8 cellular contexts compared by ENCODE assay signal in genomic region chr12:54279227-54279631, GRCh38. TPM values are rescaled to one million over a fixed set of nuclear protein-coding genes. Genes with fewer than 3 reads are reported as not detected.
DNase-seq lines count a peak whose midpoint lies in the region; ATAC-seq and TF ChIP-seq lines count a peak whose summit lies in the region.

No MANE protein-coding gene starts in this region.

- no peak for TF ChIP-seq EP300 in tibial nerve (IDR thresholded peaks at IDR 0.05)

- no peak for TF ChIP-seq RAD21 in liver (IDR thresholded peaks at IDR 0.05)

- no peaks in the 10 kb centered on the region for H3K27me3 ChIP-seq in liver (ENCODE audit: control insufficient read depth in 4 of 4, insufficient read depth in 4 of 4, low read length in 3 of 4)
- no peaks in the 10 kb centered on the region for H3K27me3 ChIP-seq in tibial nerve

- no peak for TF ChIP-seq POLR2A in tibial nerve (IDR thresholded peaks at IDR 0.05)

- under 1% methylated on average over 19 of the region's 19 CpGs for WGBS in liver
- WGBS in tibial nerve, 2 donors, result 1% methylated on average over 19 of the region's 19 CpGs

- H3K27ac ChIP-seq in liver (ENCODE audit: low read depth in 1 of 2, low read length in 2 of 2), result peak overlapping the region; percentile 81 to 94
- H3K27ac ChIP-seq in tibial nerve, result peak overlapping the region; percentile 89 to 97 (median 93)

- H3K4me3 ChIP-seq in astrocyte of the spinal cord (ENCODE audit: low read depth, low read length) (peak overlapping the region; percentile 97), liver (ENCODE audit: low read depth in 1 of 3, low read length in 3 of 3) (peak overlapping the region; percentile 53 to 92 (median 73)), tibial nerve (peak overlapping the region; percentile 53 to 79 (median 60))

- H3K9me3 ChIP-seq in liver (ENCODE audit: control insufficient read depth in 4 of 4, low read length in 3 of 4), result no peaks in the 10 kb centered on the region
- H3K9me3 ChIP-seq in tibial nerve, result no peaks in the 10 kb centered on the region

- TF ChIP-seq CTCF in astrocyte of the spinal cord (IDR thresholded peaks at IDR 0.05; ENCODE audit: low read depth, low read length) (no peak), liver (IDR thresholded peaks at IDR 0.05; ENCODE audit: low read depth, low read length, missing input control) (no peak), tibial nerve (IDR thresholded peaks at IDR 0.05) (no peak), GM10266 (IDR thresholded peaks at IDR 0.05; ENCODE audit: control insufficient read depth, insufficient read depth, low read depth, missing control alignments) (no peak)

- peaks cover 7 to 27% (median 21%) of the 10 kb centered on the region in 4 donors for H3K36me3 ChIP-seq in liver (ENCODE audit: control insufficient read depth in 4 of 4, insufficient read depth in 3 of 4, low read depth in 1 of 4, low read length in 3 of 4)
- H3K36me3 ChIP-seq in tibial nerve, result peaks cover 0 to 27% (median 0%) of the 10 kb centered on the region in 3 donors

- DNase-seq in astrocyte of the spinal cord (ENCODE audit: low read depth, low spot score), result no peak
- DNase-seq in tibial nerve (ENCODE audit: low spot score in 2 of 2), result no peak
- no peak for DNase-seq in activated CD4-positive, alpha-beta T cell treated with anti-CD3 and anti-CD28 coated beads for 48 hours
- no peak for DNase-seq in inferior parietal cortex (ENCODE audit: extremely low spot score)
- DNase-seq in GM10266 (ENCODE audit: extremely low spot score), result no peak

- ATAC-seq in HG03064 (IDR thresholded peaks at IDR 0.05; ENCODE audit: low read depth, unreplicated experiment) (peak; percentile 0), GM18873 (IDR thresholded peaks at IDR 0.05; ENCODE audit: low FRiP score, unreplicated experiment) (no peak)

- in situ Hi-C loops in astrocyte of the spinal cord (cut with HindIII; ENCODE audit: low sequenced_read_pairs), result no loop called here

- peak overlapping the region; percentile 63 to 72 for H3K9ac ChIP-seq in liver (ENCODE audit: low read depth in 1 of 2, low read length in 2 of 2)

- H3K4me1 ChIP-seq in liver (ENCODE audit: control insufficient read depth in 4 of 4, insufficient read depth in 4 of 4, low read length in 3 of 4) (peaks cover 0 to 44% (median 35%) of the 10 kb centered on the region in 4 donors), tibial nerve (peaks cover 0 to 49% (median 38%) of the 10 kb centered on the region in 4 donors)

TF ChIP-seq in liver, 16 proteins besides CTCF, POLR2A, EP300 and RAD21:
- TF ChIP-seq MAX (IDR thresholded peaks at IDR 0.05) (no peak), HNF4G (IDR thresholded peaks at IDR 0.05) (peak; percentile 9), SP1 (IDR thresholded peaks at IDR 0.05) (no peak), GABPA (IDR thresholded peaks at IDR 0.05 in 1 of 2, conservative IDR thresholded peaks at IDR 0.05 in 1 of 2) (no peak), YY1 (IDR thresholded peaks at IDR 0.05) (no peak), FOXA2 (IDR thresholded peaks at IDR 0.05) (no peak), HNF4A (conservative IDR thresholded peaks at IDR 0.05) (no peak)

RNA-seq across cellular contexts. Expression of gene CBX5, which starts 0.7 kb away (rescaled TPM):
- total RNA-seq in liver (10 to 100 TPM; 15.1 to 62.3 TPM), tibial nerve (10 to 100 TPM; 32.1 to 50.0 (median 42.4) TPM)
- 1 to 10 TPM; 4.4 to 10.0 TPM for polyA plus RNA-seq in liver

RNA-seq across cellular contexts. Expression of gene HNRNPA1, which starts 1.3 kb away (rescaled TPM):
- total RNA-seq in liver, result 100 to 1,000 TPM; 169 to 274 TPM
- 100 to 1,000 TPM in 1 of 2 donors, 10 to 100 TPM in 1; 81.0 to 241 TPM for polyA plus RNA-seq in liver
- total RNA-seq in tibial nerve, result 100 to 1,000 TPM; 450 to 769 (median 570) TPM

RNA-seq across cellular contexts. Expression of gene NFE2, which starts 21.6 kb away (rescaled TPM):
- total RNA-seq in liver (100 to 1,000 TPM in 1 of 2 donors, 1 to 10 TPM in 1; 1.7 to 155 TPM), tibial nerve (not detected)
- polyA plus RNA-seq in liver, result under 1 TPM; 0.44 to 0.71 TPM

RNA-seq across cellular contexts. Expression of gene COPZ1, which starts 45.7 kb away (rescaled TPM):
- total RNA-seq in liver (10 to 100 TPM; 54.6 to 87.7 TPM), tibial nerve (10 to 100 TPM; 38.0 to 52.0 (median 43.6) TPM)
- polyA plus RNA-seq in liver, result 10 to 100 TPM; 71.9 to 92.6 TPM
